ENCODE assay signal across 14 cellular contexts in the genomic region with DNA sequence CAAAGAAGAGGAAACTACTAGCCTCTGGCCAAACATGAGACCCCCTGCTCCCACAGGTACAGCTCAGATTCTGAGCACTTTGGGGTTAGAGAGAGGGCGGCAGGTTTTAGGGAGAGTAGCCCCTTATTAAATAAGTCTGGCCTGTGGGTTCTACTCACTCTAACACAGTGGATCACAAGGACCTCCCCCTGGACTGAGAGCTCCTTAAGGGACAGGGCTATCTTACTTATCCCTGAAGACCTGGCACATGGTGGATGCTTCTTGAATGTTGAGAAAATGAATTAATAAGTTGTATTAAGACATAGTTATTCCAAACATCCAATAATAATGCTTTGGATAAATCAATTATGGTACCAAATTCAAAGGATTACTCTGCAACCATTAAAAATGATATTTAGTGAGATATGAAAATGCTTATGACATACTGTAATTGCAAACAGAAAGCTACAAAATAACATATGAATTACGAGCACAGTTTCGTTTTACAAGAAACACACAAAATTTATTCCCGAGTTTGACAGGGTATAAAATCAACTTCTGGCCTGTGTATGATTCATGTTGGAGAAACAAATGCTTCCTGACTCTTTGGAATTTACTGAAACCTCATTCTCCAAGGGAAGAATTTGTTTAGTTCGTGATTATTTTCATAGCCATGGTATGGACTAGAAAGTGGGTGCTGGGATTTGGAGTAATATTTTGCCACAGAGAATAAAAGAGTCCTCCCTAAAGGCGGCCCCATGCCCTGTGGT. TPM values are rescaled to one million over a fixed set of nuclear protein-coding genes. Genes with fewer than 3 reads are reported as not detected.
A peak's percentile ranks its signal among the peaks of the same experiment; 100 is the strongest.
DNase-seq lines count a peak whose midpoint lies in the region; ATAC-seq and TF ChIP-seq lines count a peak whose summit lies in the region.
"Had no signal": no experiment of that assay in that cellular context is flagged by ENCODE, and none has a peak within 500 bp of the region (broad histone marks: within the 10 kb centered on the region; RNA-seq: fewer than 3 reads in every experiment).

No MANE protein-coding gene starts in this region.

- H2BK5ac ChIP-seq in trophoblast cell (ENCODE audit: low read depth, low read length, poor library complexity) = no peak overlapping the region

- H4K8ac ChIP-seq in trophoblast cell (ENCODE audit: low read depth, low read length) = no peak overlapping the region

- no peak overlapping the region for H2BK12ac ChIP-seq in trophoblast cell (ENCODE audit: low read length)

- H3K79me2 ChIP-seq in trophoblast cell (ENCODE audit: control insufficient read depth, insufficient read depth, low read length, poor library complexity) = no peaks in the 10 kb centered on the region

- peaks cover 11% of the 10 kb centered on the region for H3K79me1 ChIP-seq in trophoblast cell (ENCODE audit: low read length)

- no peak overlapping the region for H4K12ac ChIP-seq in trophoblast cell (ENCODE audit: low read depth, low read length)

- H3K4ac ChIP-seq in trophoblast cell (ENCODE audit: low read depth, low read length) = no peak overlapping the region

- H3K4me3 ChIP-seq in RWPE2 (ENCODE audit: severe bottlenecking) (no peak overlapping the region), trophoblast cell (ENCODE audit: low read depth, low read length) (no peak overlapping the region)
- H3K4me3 ChIP-seq: BLaER1 treated with 17β-estradiol and CSF1 and Interleukin-3, amounts not matched to agents 10 nM and 100 nM; neural progenitor cell had no signal

- H4K91ac ChIP-seq in trophoblast cell (ENCODE audit: low read depth, low read length) = peak overlapping the region; percentile 43

- H3K4me2 ChIP-seq in trophoblast cell (ENCODE audit: low read length) = no peak overlapping the region
- H3K4me2 ChIP-seq: BLaER1 treated with 17β-estradiol and CSF1 and Interleukin-3, amounts not matched to agents 10 nM and 100 nM; neural progenitor cell had no signal

- no peak overlapping the region for H2AFZ ChIP-seq in trophoblast cell (ENCODE audit: insufficient read depth, low read length, poor library complexity)
- H2AFZ ChIP-seq: neural progenitor cell had no signal

- peak; percentile 54 for DNase-seq in AG08396 (ENCODE audit: low spot score)
- DNase-seq in RWPE2 (ENCODE audit: low spot score) = no peak
- DNase-seq in fibroblast of gingiva (ENCODE audit: low read depth) = peak; percentile 81
- peak in 1 of 2 donors; percentile 8 for DNase-seq in trophoblast cell
- DNase-seq in GM19238 (ENCODE audit: insufficient read length, low spot score) = no peak
- no peak for DNase-seq in cerebellar cortex (ENCODE audit: low spot score)
- no peak for DNase-seq in superior temporal gyrus (ENCODE audit: extremely low spot score)
- DNase-seq: GF-D8; NCI-H187; stimulated activated CD4-positive, alpha-beta T cell treated with anti-CD3 and anti-CD28 coated beads, Interleukin-2, amount 100 ng/mL, for 48 hours; stimulated activated naive CD8-positive, alpha-beta T cell treated with anti-CD3 and anti-CD28 coated beads, Interleukin-15, Interleukin-2, amounts not matched to agents 100 U/mL and 50 U/mL, for 24 hours had no signal

- no peaks in the 10 kb centered on the region for H3K27me3 ChIP-seq in RWPE2 (ENCODE audit: insufficient read depth, poor library complexity, severe bottlenecking)
- no peaks in the 10 kb centered on the region for H3K27me3 ChIP-seq in trophoblast cell (ENCODE audit: insufficient read depth, low read length)
- H3K27me3 ChIP-seq: BLaER1 treated with 17β-estradiol and CSF1 and Interleukin-3, amounts not matched to agents 10 nM and 100 nM; neural progenitor cell had no signal

- ATAC-seq in RWPE2 (ENCODE audit: low read depth) = peak; percentile 27; the same call in 1 of the 3 replicates
- no peak for ATAC-seq in HG02798 (IDR thresholded peaks at IDR 0.05; ENCODE audit: poor library complexity, unreplicated experiment)
- ATAC-seq: stimulated activated naive CD8-positive, alpha-beta T cell treated with anti-CD3 and anti-CD28 coated beads, Interleukin-15, Interleukin-2, amounts not matched to agents 100 U/mL and 50 U/mL, for 24 hours had no signal

- no peaks in the 10 kb centered on the region for H3K9me3 ChIP-seq in RWPE2 (ENCODE audit: severe bottlenecking)
- peaks cover 1% of the 10 kb centered on the region for H3K9me3 ChIP-seq in trophoblast cell (ENCODE audit: insufficient read depth, low read depth, low read length)

- peak overlapping the region; percentile 30 for H2BK120ac ChIP-seq in trophoblast cell (ENCODE audit: insufficient read depth, low read length, poor library complexity)

- H3K4me1 ChIP-seq in RWPE2 (ENCODE audit: insufficient read depth, poor library complexity, severe bottlenecking) = peaks cover 7% of the 10 kb centered on the region
- peaks cover 4 to 7% of the 10 kb centered on the region in 2 experiments for H3K4me1 ChIP-seq in trophoblast cell (ENCODE audit: control insufficient read depth in 1 of 2, insufficient read depth in 2 of 2, low read length in 2 of 2)
- H3K4me1 ChIP-seq: neural progenitor cell had no signal

- H3K23ac ChIP-seq in trophoblast cell (ENCODE audit: low read length) = no peak overlapping the region

- no peaks in the 10 kb centered on the region for H3K36me3 ChIP-seq in RWPE2 (ENCODE audit: low read depth)
- no peaks in the 10 kb centered on the region for H3K36me3 ChIP-seq in trophoblast cell (ENCODE audit: control insufficient read depth in 1 of 2, insufficient read depth in 2 of 2, low read length in 2 of 2)
- H3K36me3 ChIP-seq: BLaER1 treated with 17β-estradiol and CSF1 and Interleukin-3, amounts not matched to agents 10 nM and 100 nM; neural progenitor cell had no signal

- H2AK5ac ChIP-seq in trophoblast cell (ENCODE audit: low read length) = no peak overlapping the region

- H3K9ac ChIP-seq in trophoblast cell (ENCODE audit: low read length) = no peak overlapping the region
- H3K9ac ChIP-seq: BLaER1 treated with 17β-estradiol and CSF1 and Interleukin-3, amounts not matched to agents 10 nM and 100 nM; neural progenitor cell had no signal

- H3K27ac ChIP-seq in RWPE2 (ENCODE audit: poor library complexity, severe bottlenecking) (no peak overlapping the region), trophoblast cell (ENCODE audit: low read depth, low read length) (no peak overlapping the region)
- H3K27ac ChIP-seq: BLaER1 treated with 17β-estradiol and CSF1 and Interleukin-3, amounts not matched to agents 10 nM and 100 nM; neural progenitor cell had no signal

- no peak overlapping the region for H3K14ac ChIP-seq in trophoblast cell (ENCODE audit: low read length)

- H3K18ac ChIP-seq in trophoblast cell (ENCODE audit: low read length) = no peak overlapping the region

- TF ChIP-seq CTCF in RWPE2 (IDR thresholded peaks at IDR 0.05; ENCODE audit: poor library complexity, severe bottlenecking) = no peak

- WGBS in trophoblast cell (ENCODE audit: extremely low coverage, insufficient coverage, insufficient read length) = no CpG with 5 or more reads among the region's 6 CpGs

RNA-seq across cellular contexts. Expression of a gene that starts 59.3 kb away (rescaled TPM):
- 29.0 and 29.1 TPM in 2 replicates for polyA plus RNA-seq in trophoblast cell (2013)

Comparison
In these comparisons a context has a peak if more than half of its experiments do, and no peak if none do; other contexts are left out.
1. DNase-seq: peak in AG08396 (single experiment) and fibroblast of gingiva (single experiment); none in RWPE2 (single experiment), GM19238 (single experiment), cerebellar cortex (single experiment) and superior temporal gyrus (single experiment).